9 cellular contexts compared by ENCODE assay signal in genomic region chr3:157248590-157249425, GRCh38.
DNase-seq lines count a peak whose midpoint lies in the region; ATAC-seq lines count a peak whose summit lies in the region.
"Had no signal": no experiment of that assay in that cellular context is flagged by ENCODE, and none has a peak within 500 bp of the region (broad histone marks: within the 10 kb centered on the region; RNA-seq: fewer than 3 reads in every experiment).

No MANE protein-coding gene starts in this region.

- intact Hi-C loops in sciatic nerve (cut with DNase I) = no loop called here

- no peaks in the 10 kb centered on the region for H3K36me3 Mint-ChIP-seq in stimulated activated naive B cell treated with anti-CD40 and anti-IgM and Interleukin-4, amounts not matched to agents 10 μg/mL and 1 μg/mL and 100 μg/mL, for 72 hours

- peaks cover 1 to 6% of the 10 kb centered on the region in 2 donors for H3K4me1 Mint-ChIP-seq in stimulated activated naive B cell treated with anti-CD40 and anti-IgM and Interleukin-4, amounts not matched to agents 10 μg/mL and 1 μg/mL and 100 μg/mL, for 72 hours
- H3K4me1 Mint-ChIP-seq: memory B cell had no signal

- H3K4me3 Mint-ChIP-seq in stimulated activated naive B cell treated with anti-CD40 and anti-IgM and Interleukin-4, amounts not matched to agents 10 μg/mL and 1 μg/mL and 100 μg/mL, for 72 hours = no peak overlapping the region
- H3K4me3 Mint-ChIP-seq: memory B cell had no signal

- H3K36me3 ChIP-seq in SJSA1 = no peaks in the 10 kb centered on the region

- H3K4me1 ChIP-seq in SJSA1 (replicated peaks) = peaks cover 27% of the 10 kb centered on the region

- DNase-seq in HCEC 1CT (peak; percentile 90), SJSA1 (ENCODE audit: low read depth in 1 of 2, low spot score in 2 of 2) (peak; percentile 53 to 71), globus pallidus (ENCODE audit: low spot score) (peak; percentile 94), sciatic nerve (ENCODE audit: low spot score) (no peak)
- no peak for DNase-seq in stimulated activated naive B cell treated with anti-CD40 and anti-IgM and Interleukin-4, amounts not matched to agents 10 μg/mL and 1 μg/mL and 100 μg/mL, for 72 hours
- DNase-seq in activated CD8-positive, alpha-beta memory T cell treated with anti-CD3 and anti-CD28 coated beads for 24 hours = no peak

- no peaks in the 10 kb centered on the region for H3K27me3 Mint-ChIP-seq in stimulated activated naive B cell treated with anti-CD40 and anti-IgM and Interleukin-4, amounts not matched to agents 10 μg/mL and 1 μg/mL and 100 μg/mL, for 72 hours
- H3K27me3 Mint-ChIP-seq: memory B cell had no signal

- peak overlapping the region; percentile 57 for H3K27ac ChIP-seq in SJSA1

- H3K9me3 ChIP-seq in SJSA1 (replicated peaks) = no peaks in the 10 kb centered on the region

- H3K4me3 ChIP-seq in SJSA1 = no peak overlapping the region

- no peaks in the 10 kb centered on the region for H3K9me3 Mint-ChIP-seq in stimulated activated naive B cell treated with anti-CD40 and anti-IgM and Interleukin-4, amounts not matched to agents 10 μg/mL and 1 μg/mL and 100 μg/mL, for 72 hours
- H3K9me3 Mint-ChIP-seq: memory B cell had no signal

- H3K27ac Mint-ChIP-seq in stimulated activated naive B cell treated with anti-CD40 and anti-IgM and Interleukin-4, amounts not matched to agents 10 μg/mL and 1 μg/mL and 100 μg/mL, for 72 hours = no peak overlapping the region
- H3K27ac Mint-ChIP-seq: memory B cell had no signal

- ATAC-seq in sciatic nerve (peak; percentile 82), GM18858 (IDR thresholded peaks at IDR 0.05; ENCODE audit: unreplicated experiment) (no peak), HG03135 (IDR thresholded peaks at IDR 0.05; ENCODE audit: unreplicated experiment) (no peak)
- no peak for ATAC-seq in stimulated activated naive B cell treated with anti-CD40 and anti-IgM and Interleukin-4, amounts not matched to agents 10 μg/mL and 1 μg/mL and 100 μg/mL, for 72 hours (replicated peaks)

- H3K27me3 ChIP-seq in SJSA1 (replicated peaks) = no peaks in the 10 kb centered on the region

Comparison
In these comparisons a context has a peak if more than half of its experiments do, and no peak if none do; other contexts are left out.
1. DNase-seq: peak in HCEC 1CT (single experiment), SJSA1 (2 of 2) and globus pallidus (single experiment); none in sciatic nerve (single experiment), stimulated activated naive B cell treated with anti-CD40 and anti-IgM and Interleukin-4, amounts not matched to agents 10 μg/mL and 1 μg/mL and 100 μg/mL, for 72 hours (single experiment) and activated CD8-positive, alpha-beta memory T cell treated with anti-CD3 and anti-CD28 coated beads for 24 hours (single experiment).